Comparison of ENCODE assay signal across 11 cellular contexts in the genomic region with DNA sequence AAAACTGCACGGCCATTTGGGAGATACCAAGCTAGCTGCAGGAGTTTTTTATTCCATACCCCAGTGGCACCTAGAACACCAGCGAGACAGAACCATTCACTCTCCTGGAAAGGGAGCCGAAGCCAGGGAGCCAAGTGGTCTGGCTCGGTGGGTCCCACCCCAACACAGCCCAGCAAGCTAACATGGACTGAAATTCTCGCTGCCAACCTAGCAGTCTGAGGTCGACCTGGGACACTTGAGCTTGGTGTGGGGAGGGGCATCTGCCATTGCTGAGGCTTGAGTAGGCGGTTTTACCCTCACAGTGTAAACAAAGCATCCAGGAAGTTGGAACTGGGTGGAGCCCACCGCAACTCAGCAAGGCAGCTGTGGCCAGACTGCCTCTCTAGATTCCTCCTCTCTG.
DNase-seq lines count a peak whose midpoint lies in the region; ATAC-seq and TF ChIP-seq lines count a peak whose summit lies in the region.
"Had no signal": no experiment of that assay in that cellular context is flagged by ENCODE, and none has a peak within 500 bp of the region (broad histone marks: within the 10 kb centered on the region; RNA-seq: fewer than 3 reads in every experiment).

No MANE protein-coding gene starts in this region.

- H3K4me1 ChIP-seq in naive thymus-derived CD4-positive, alpha-beta T cell (ENCODE audit: control insufficient read depth in 2 of 2, insufficient read depth in 2 of 2, low read length in 2 of 2) = peaks cover 30 to 33% of the 10 kb centered on the region in 2 donors

- intact Hi-C loops in naive thymus-derived CD4-positive, alpha-beta T cell (cut with micrococcal nuclease) = loop anchor here (1.0 to 10.0 kb wide), 4 partner anchors 10 to 1867 kb away; a partner anchor contains a TSS

- H3K4me3 ChIP-seq in naive thymus-derived CD4-positive, alpha-beta T cell (ENCODE audit: low read length) = peak overlapping the region; percentile 47
- H3K4me3 ChIP-seq: gastroesophageal sphincter, psoas muscle had no signal

- H3K9me3 ChIP-seq in naive thymus-derived CD4-positive, alpha-beta T cell (ENCODE audit: control insufficient read depth in 2 of 3, low read length in 3 of 3) = peaks cover 0 to 7% (median 5%) of the 10 kb centered on the region in 3 experiments

- POLR2A ChIA-PET in naive thymus-derived CD4-positive, alpha-beta T cell (lab: Charles Lee) = interaction anchor here (0.5 to 4.6 kb wide), 9 partner anchors 11 to 130 kb away, joined by 3 to 89 read pairs (median 5); a partner anchor contains a TSS
- POLR2A ChIA-PET in GM10248 (lab: Yijun Ruan, JAX) = no interaction called here

- peaks cover 22 to 31% of the 10 kb centered on the region in 2 donors for H3K36me3 Mint-ChIP-seq in activated T-cell treated with anti-CD3 and anti-CD28 coated beads, Interleukin-2, amount 50 U/mL, for 72 hours (ENCODE audit: insufficient read depth in 2 of 2)
- peaks cover 23 to 64% (median 45%) of the 10 kb centered on the region in 5 donors for H3K36me3 Mint-ChIP-seq in naive thymus-derived CD4-positive, alpha-beta T cell

- peak overlapping the region; percentile 32 for H3K27ac ChIP-seq in naive thymus-derived CD4-positive, alpha-beta T cell (ENCODE audit: low read depth, low read length)
- H3K27ac ChIP-seq: gastroesophageal sphincter, psoas muscle had no signal

- H3K9me3 Mint-ChIP-seq in activated T-cell treated with anti-CD3 and anti-CD28 coated beads, Interleukin-2, amount 50 U/mL, for 72 hours = peaks cover 17 to 23% of the 10 kb centered on the region in 2 donors
- H3K9me3 Mint-ChIP-seq in naive thymus-derived CD4-positive, alpha-beta T cell = peaks cover 10 to 73% (median 48%) of the 10 kb centered on the region in 11 donors

- peak in 1 of 2 donors; percentile 36 for ATAC-seq in activated T-cell treated with anti-CD3 and anti-CD28 coated beads, Interleukin-2, amount 50 U/mL, for 72 hours (replicated peaks in 1 of 2)
- ATAC-seq in naive thymus-derived CD4-positive, alpha-beta T cell = peak; percentile 77
- ATAC-seq in GM18858 (IDR thresholded peaks at IDR 0.05; ENCODE audit: unreplicated experiment) = no peak
- ATAC-seq: gastroesophageal sphincter, psoas muscle had no signal

- H3K4me3 Mint-ChIP-seq in activated T-cell treated with anti-CD3 and anti-CD28 coated beads, Interleukin-2, amount 50 U/mL, for 72 hours = no peak overlapping the region
- peak overlapping the region; percentile 7 to 75 (median 64) for H3K4me3 Mint-ChIP-seq in naive thymus-derived CD4-positive, alpha-beta T cell

- H3K27ac Mint-ChIP-seq in activated T-cell treated with anti-CD3 and anti-CD28 coated beads, Interleukin-2, amount 50 U/mL, for 72 hours = no peak overlapping the region
- peak overlapping the region; percentile 44 to 96 (median 87) for H3K27ac Mint-ChIP-seq in naive thymus-derived CD4-positive, alpha-beta T cell

- DNase-seq in ELF-1 (ENCODE audit: low read depth, low spot score) (peak; percentile 45), NCI-H748 (lab: John Stamatoyannopoulos, UW; ENCODE audit: unreplicated experiment) (peak; percentile 59), NCI-H82 treated with DMSO at 0.1 percent for 48 hours (lab: John Stamatoyannopoulos, UW; ENCODE audit: unreplicated experiment) (no peak), iPS-NIHi11 (ENCODE audit: low spot score) (no peak), GM10248 (ENCODE audit: extremely low spot score) (no peak)
- peak; percentile 34 to 36 for DNase-seq in activated T-cell treated with anti-CD3 and anti-CD28 coated beads, Interleukin-2, amount 50 U/mL, for 72 hours
- DNase-seq in naive thymus-derived CD4-positive, alpha-beta T cell = peak in 8 of 9 donors; percentile 17 to 84 (median 72)
- DNase-seq: NCI-H1930 had no signal

- no peaks in the 10 kb centered on the region for H3K36me3 ChIP-seq in naive thymus-derived CD4-positive, alpha-beta T cell (ENCODE audit: control insufficient read depth in 2 of 3, insufficient read depth in 3 of 3, low read length in 3 of 3)
- H3K36me3 ChIP-seq: gastroesophageal sphincter had no signal

- H3K27me3 Mint-ChIP-seq in activated T-cell treated with anti-CD3 and anti-CD28 coated beads, Interleukin-2, amount 50 U/mL, for 72 hours (ENCODE audit: low read depth) = no peaks in the 10 kb centered on the region
- H3K27me3 Mint-ChIP-seq in naive thymus-derived CD4-positive, alpha-beta T cell = peaks cover 0 to 25% (median 0%) of the 10 kb centered on the region in 5 donors

- H3K27me3 ChIP-seq in naive thymus-derived CD4-positive, alpha-beta T cell (ENCODE audit: control insufficient read depth in 2 of 2, insufficient read depth in 2 of 2, low read length in 2 of 2) = no peaks in the 10 kb centered on the region
- H3K27me3 ChIP-seq: gastroesophageal sphincter had no signal

- peaks cover 32% of the 10 kb centered on the region for H3K4me1 Mint-ChIP-seq in activated T-cell treated with anti-CD3 and anti-CD28 coated beads, Interleukin-2, amount 50 U/mL, for 72 hours (ENCODE audit: low read depth)
- H3K4me1 Mint-ChIP-seq in naive thymus-derived CD4-positive, alpha-beta T cell = peaks cover 34 to 74% (median 53%) of the 10 kb centered on the region in 7 donors

- TF ChIP-seq CTCF in GM10248 (IDR thresholded peaks at IDR 0.05; ENCODE audit: control extremely low read depth, extremely low read depth, low read depth, missing control alignments) = no peak

- CTCF ChIA-PET in naive thymus-derived CD4-positive, alpha-beta T cell (lab: Charles Lee) = interaction anchor here (0.9 to 2.0 kb wide), 5 partner anchors 9 to 106 kb away, joined by 3 to 15 read pairs (median 3); no protein-coding TSS in a partner anchor
- CTCF ChIA-PET in GM10248 (lab: Yijun Ruan, JAX) = interaction anchor here (3.9 kb wide), 1 partner anchor 22 kb away, joined by 13 read pairs; no protein-coding TSS in a partner anchor

Comparison
In these comparisons a context has a peak if more than half of its experiments do, and no peak if none do; other contexts are left out.
1. DNase-seq: peak in ELF-1 (single experiment), NCI-H748 (single experiment), activated T-cell treated with anti-CD3 and anti-CD28 coated beads, Interleukin-2, amount 50 U/mL, for 72 hours (2 of 2) and naive thymus-derived CD4-positive, alpha-beta T cell (8 of 9); none in NCI-H82 treated with DMSO at 0.1 percent for 48 hours (single experiment), iPS-NIHi11 (single experiment) and GM10248 (single experiment).
2. H3K4me3 Mint-ChIP-seq: peak in naive thymus-derived CD4-positive, alpha-beta T cell (10 of 10); none in activated T-cell treated with anti-CD3 and anti-CD28 coated beads, Interleukin-2, amount 50 U/mL, for 72 hours (0 of 2).